8 cellular contexts compared by ENCODE assay signal in genomic region chr5:150448960-150449490, GRCh38. TPM values are rescaled to one million over a fixed set of nuclear protein-coding genes. Genes with fewer than 3 reads are reported as not detected.
DNase-seq lines count a peak whose midpoint lies in the region; ATAC-seq and TF ChIP-seq lines count a peak whose summit lies in the region.

No MANE protein-coding gene starts in this region.

- H3K9me3 Mint-ChIP-seq in WTC11 = peaks cover 4% of the 10 kb centered on the region

- peak overlapping the region; percentile 100 for H3K4me3 Mint-ChIP-seq in WTC11

- intact Hi-C loops in Right ventricle myocardium superior (cut with DNase I) = no loop called here

- peaks cover 53% of the 10 kb centered on the region for H3K36me3 Mint-ChIP-seq in WTC11

- H3K27me3 Mint-ChIP-seq in WTC11 (ENCODE audit: low read depth) = no peaks in the 10 kb centered on the region; the same call in 1 of the 2 replicates

- CTCF ChIA-PET in WTC11 (lab: Charles Lee) = interaction anchor here (0.7 to 2.2 kb wide), 15 partner anchors 10 to 599 kb away, joined by 3 to 24 read pairs (median 8); partner anchors contain the start of gene CD74

- POLR2A ChIA-PET in WTC11 (lab: Charles Lee) = interaction anchor here (0.6 to 0.7 kb wide), 2 partner anchors 39 to 81 kb away, joined by 3 to 8 read pairs; no protein-coding TSS in a partner anchor

- TF ChIP-seq CTCF in WTC11 (IDR thresholded peaks at IDR 0.05) (no peak), retinal pigment epithelial cell (conservative IDR thresholded peaks at IDR 0.05; ENCODE audit: low read depth, low read length) (no peak)

- ATAC-seq in HG03039 (IDR thresholded peaks at IDR 0.05; ENCODE audit: unreplicated experiment) (peak; percentile 21), WTC11 (no peak), Right ventricle myocardium superior (ENCODE audit: poor library complexity) (peak; percentile 4), GM21528 (IDR thresholded peaks at IDR 0.05; ENCODE audit: low FRiP score, unreplicated experiment) (no peak)

- H3K4me1 Mint-ChIP-seq in WTC11 = peaks cover 30% of the 10 kb centered on the region

- peak overlapping the region; percentile 99 for H3K27ac Mint-ChIP-seq in WTC11

- DNase-seq in WTC11 (ENCODE audit: low spot score) (no peak), Right ventricle myocardium superior (no peak), retinal pigment epithelial cell (ENCODE audit: low read depth) (no peak), DMS153 treated with DMSO at 0.1 percent for 48 hours (lab: John Stamatoyannopoulos, UW; ENCODE audit: unreplicated experiment) (no peak), T1000 (lab: John Stamatoyannopoulos, UW) (no peak)
- DNase-seq in activated effector memory CD4-positive, alpha-beta T cell treated with Interleukin-2 at 50 U/mL for 16 hours = no peak

- H3K4me3 ChIP-seq in retinal pigment epithelial cell (ENCODE audit: low read length) = peak overlapping the region; percentile 84

TF ChIP-seq in WTC11, 78 proteins besides CTCF, POLR2A, EP300 and RAD21:
- TF ChIP-seq, protein P1, sequence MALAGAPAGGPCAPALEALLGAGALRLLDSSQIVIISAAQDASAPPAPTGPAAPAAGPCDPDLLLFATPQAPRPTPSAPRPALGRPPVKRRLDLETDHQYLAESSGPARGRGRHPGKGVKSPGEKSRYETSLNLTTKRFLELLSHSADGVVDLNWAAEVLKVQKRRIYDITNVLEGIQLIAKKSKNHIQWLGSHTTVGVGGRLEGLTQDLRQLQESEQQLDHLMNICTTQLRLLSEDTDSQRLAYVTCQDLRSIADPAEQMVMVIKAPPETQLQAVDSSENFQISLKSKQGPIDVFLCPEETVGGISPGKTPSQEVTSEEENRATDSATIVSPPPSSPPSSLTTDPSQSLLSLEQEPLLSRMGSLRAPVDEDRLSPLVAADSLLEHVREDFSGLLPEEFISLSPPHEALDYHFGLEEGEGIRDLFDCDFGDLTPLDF (CRISPR knock-in tag; IDR thresholded peaks at IDR 0.05) = peak; percentile 66; the same call in 1 of the 2 replicates
- TF ChIP-seq CREB1 (CRISPR knock-in tag; IDR thresholded peaks at IDR 0.05) = peak; percentile 60; the same call in 1 of the 2 replicates
- TF ChIP-seq ZNF532 (CRISPR knock-in tag; IDR thresholded peaks at IDR 0.05; ENCODE audit: borderline replicate concordance) = no peak
- no peak for TF ChIP-seq KAT7 (CRISPR knock-in tag; IDR thresholded peaks at IDR 0.05; ENCODE audit: borderline replicate concordance)
- TF ChIP-seq, protein P2, sequence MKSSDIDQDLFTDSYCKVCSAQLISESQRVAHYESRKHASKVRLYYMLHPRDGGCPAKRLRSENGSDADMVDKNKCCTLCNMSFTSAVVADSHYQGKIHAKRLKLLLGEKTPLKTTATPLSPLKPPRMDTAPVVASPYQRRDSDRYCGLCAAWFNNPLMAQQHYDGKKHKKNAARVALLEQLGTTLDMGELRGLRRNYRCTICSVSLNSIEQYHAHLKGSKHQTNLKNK (CRISPR knock-in tag; IDR thresholded peaks at IDR 0.05) = 0 out of 2 replicates have a peak, but pooled peaks have one; percentile 9
- 0 out of 2 replicates have a peak, but pooled peaks have one; percentile 10 for TF ChIP-seq SMAD3 (CRISPR knock-in tag; IDR thresholded peaks at IDR 0.05; ENCODE audit: borderline replicate concordance)
TF ChIP-seq in WTC11: peak in this region for 4.

RNA-seq across cellular contexts. Expression of gene RPS14, which starts 0.5 kb away (rescaled TPM):
- total RNA-seq in WTC11 (2021) (2,564 to 2,814 TPM (median 2,812 TPM) in 3 replicates), Right ventricle myocardium superior (1,133 TPM)

RNA-seq across cellular contexts. Expression of gene CD74, which starts 36.3 kb away (rescaled TPM):
- 28.2 to 47.6 TPM (median 44.3 TPM) in 3 replicates for total RNA-seq in WTC11 (2021)
- total RNA-seq in Right ventricle myocardium superior = 263 TPM

RNA-seq across cellular contexts. Expression of gene NDST1, which starts 58.9 kb away (rescaled TPM):
- 58.1 to 69.9 TPM (median 61.5 TPM) in 3 replicates for total RNA-seq in WTC11 (2021)
- 50.8 TPM for total RNA-seq in Right ventricle myocardium superior

Comparison
In these comparisons a context has a peak if more than half of its experiments do, and no peak if none do; other contexts are left out.
1. ATAC-seq: peak in HG03039 (single experiment) and Right ventricle myocardium superior (single experiment); none in WTC11 (single experiment) and GM21528 (single experiment).